Comparison of ENCODE assay signal across 16 cellular contexts in genomic region chr12:22313276-22313995, GRCh38.
"Had no signal": no experiment of that assay in that cellular context is flagged by ENCODE, and none has a peak within 500 bp of the region (broad histone marks: within the 10 kb centered on the region; RNA-seq: fewer than 3 reads in every experiment).

No MANE protein-coding gene starts in this region.

- H3K36me3 ChIP-seq: gastrocnemius medialis, neural progenitor cell, pancreas, stomach, thoracic aorta had no signal

- H3K27me3 ChIP-seq: gastrocnemius medialis, neural progenitor cell, pancreas, stomach had no signal

- DNase-seq: activated CD4-positive, alpha-beta T cell treated with anti-CD3 and anti-CD28 coated beads, Interleukin-2, amount 50 U/mL, for 4 hours; activated naive CD4-positive, alpha-beta T cell treated with Interleukin-2 at 50 U/mL for 16 hours; activated T-cell treated with anti-CD3 and anti-CD28 coated beads for 4 hours; cortex of kidney; effector CD4-positive, alpha-beta T cell; gastrocnemius medialis; naive B cell; pancreas; stimulated activated CD4-positive, alpha-beta T cell treated with anti-CD3 and anti-CD28 coated beads, Interleukin-12 subunit alpha, Interleukin-12 subunit beta, amount 100 ng/mL, for 4 hours; stimulated activated CD4-positive, alpha-beta T cell treated with anti-CD3 and anti-CD28 coated beads, Interleukin-2, amount 100 ng/mL, for 24 hours; stomach; T-helper 9 cell had no signal

- H3K4me1 ChIP-seq: gastrocnemius medialis, neural progenitor cell, pancreas had no signal

- H3K4me3 ChIP-seq: gastrocnemius medialis, neural progenitor cell, pancreas, stomach, thoracic aorta had no signal

- H3K27ac ChIP-seq: neural progenitor cell, pancreas, stomach, thoracic aorta had no signal

- ATAC-seq: activated CD4-positive, CD25-positive, alpha-beta regulatory T cell treated with anti-CD3 and anti-CD28 coated beads, Interleukin-2, amount 50 U/mL, for 24 hours; activated T-helper 17 cell treated with anti-CD3 and anti-CD28 coated beads, Interleukin-2, amount 50 U/mL, for 72 hours; gastrocnemius medialis; pancreas had no signal

- H3K9me3 ChIP-seq: gastrocnemius medialis, pancreas, stomach, thoracic aorta had no signal
